Comparison of ENCODE assay signal across 14 cellular contexts in genomic region chr10:47159361-47160228, GRCh38.
"Had no signal": no experiment of that assay in that cellular context is flagged by ENCODE, and none has a peak within 500 bp of the region (broad histone marks: within the 10 kb centered on the region; RNA-seq: fewer than 3 reads in every experiment).

No MANE protein-coding gene starts in this region.

- H3K36me3 ChIP-seq: breast epithelium had no signal

- H3K27me3 ChIP-seq: breast epithelium had no signal

- H3K27me3 Mint-ChIP-seq: naive thymus-derived CD8-positive, alpha-beta T cell had no signal

- H3K27ac Mint-ChIP-seq: activated naive CD8-positive, alpha-beta T cell treated with anti-CD3 and anti-CD28 coated beads, Interleukin-2, amount 10 ng/mL, durations not matched to agents 7 days and 5 days had no signal

- H3K27ac ChIP-seq: breast epithelium, dorsolateral prefrontal cortex had no signal

- H3K4me3 ChIP-seq: breast epithelium, dorsolateral prefrontal cortex had no signal

- H3K4me3 Mint-ChIP-seq: activated naive CD8-positive, alpha-beta T cell treated with anti-CD3 and anti-CD28 coated beads, Interleukin-2, amount 10 ng/mL, durations not matched to agents 7 days and 5 days; naive thymus-derived CD8-positive, alpha-beta T cell had no signal

- H3K4me1 ChIP-seq: breast epithelium had no signal

- ATAC-seq: naive thymus-derived CD8-positive, alpha-beta T cell; right cardiac atrium had no signal

- DNase-seq: activated CD4-positive, alpha-beta T cell treated with anti-CD3 and anti-CD28 coated beads, Interleukin-2, amount 50 U/mL, for 48 hours; activated CD4-positive, CD25-positive, alpha-beta regulatory T cell treated with anti-CD3 and anti-CD28 coated beads, Interleukin-2, amount 50 U/mL, for 72 hours; activated gamma-delta T cell treated with Interleukin-2 at 50 U/mL for 16 hours; activated naive CD8-positive, alpha-beta T cell treated with anti-CD3 and anti-CD28 coated beads, Interleukin-2, amount 10 ng/mL, durations not matched to agents 7 days and 5 days; activated T-cell treated with anti-CD3 and anti-CD28 coated beads, Interleukin-2, amount 50 U/mL, for 48 hours; anterior cingulate cortex; dorsolateral prefrontal cortex; hippocampal formation; midbrain; naive thymus-derived CD8-positive, alpha-beta T cell; right cardiac atrium; stimulated activated CD4-positive, alpha-beta T cell treated with anti-CD3 and anti-CD28 coated beads, Interleukin-1b, Interleukin-23, amount 100 ng/mL, for 48 hours; stimulated activated naive CD4-positive, alpha-beta T cell had no signal
